In genomic region chr6:107991061-107991460, GRCh38 we compare ENCODE assay signal across 15 cellular contexts. TPM values are rescaled to one million over a fixed set of nuclear protein-coding genes. Genes with fewer than 3 reads are reported as not detected.
DNase-seq lines count a peak whose midpoint lies in the region; ATAC-seq, FAIRE-seq and TF ChIP-seq lines count a peak whose summit lies in the region.
"Had no signal": no experiment of that assay in that cellular context is flagged by ENCODE, and none has a peak within 500 bp of the region (broad histone marks: within the 10 kb centered on the region; RNA-seq: fewer than 3 reads in every experiment).

No MANE protein-coding gene starts in this region.

- peak overlapping the region; percentile 50 to 89 (median 78) for H3K4me2 ChIP-seq in BLaER1 treated with 17β-estradiol and CSF1 and Interleukin-3, amounts not matched to agents 10 nM and 100 nM

- H3K9me3 ChIP-seq in BLaER1 treated with 17β-estradiol and CSF1 and Interleukin-3, amounts not matched to agents 10 nM and 100 nM (replicated peaks in 1 of 11) = no peaks in the 10 kb centered on the region
- H3K9me3 ChIP-seq in HUES6 (ENCODE audit: control insufficient read depth, insufficient read depth, low read depth, low read length) = no peaks in the 10 kb centered on the region

- H4K20me1 ChIP-seq in BLaER1 treated with 17β-estradiol and CSF1 and Interleukin-3, amounts not matched to agents 10 nM and 100 nM = no peaks in the 10 kb centered on the region

- H3K27ac ChIP-seq in BLaER1 treated with 17β-estradiol and CSF1 and Interleukin-3, amounts not matched to agents 10 nM and 100 nM = peak overlapping the region in 8 of 11 experiments; percentile 20 to 66 (median 44); a peak in 11 of 22 replicates
- H3K27ac ChIP-seq in HUES6 (ENCODE audit: low read depth, low read length) = no peak overlapping the region
- H3K27ac ChIP-seq: parathyroid adenoma had no signal

- peak overlapping the region in 3 of 10 experiments; percentile 30 to 44 (median 35); a peak in 4 of 20 replicates for H3K4me3 ChIP-seq in BLaER1 treated with 17β-estradiol and CSF1 and Interleukin-3, amounts not matched to agents 10 nM and 100 nM
- H3K4me3 ChIP-seq in HUES6 (ENCODE audit: low read depth, low read length) = no peak overlapping the region
- no peak overlapping the region for H3K4me3 ChIP-seq in bronchial epithelial cell (ENCODE audit: low read depth, low read length)

- H3K27me3 ChIP-seq in BLaER1 treated with 17β-estradiol and CSF1 and Interleukin-3, amounts not matched to agents 10 nM and 100 nM = no peaks in the 10 kb centered on the region
- H3K27me3 ChIP-seq in HUES6 (ENCODE audit: control insufficient read depth, insufficient read depth, low read length) (no peaks in the 10 kb centered on the region), bronchial epithelial cell (ENCODE audit: control insufficient read depth, insufficient read depth, low read length) (no peaks in the 10 kb centered on the region)

- peaks cover 9% of the 10 kb centered on the region for H3K4me1 Mint-ChIP-seq in memory B cell

- peak; percentile 52 for DNase-seq in bronchial epithelial cell (ENCODE audit: low read depth)
- DNase-seq in memory B cell (ENCODE audit: low spot score in 2 of 2) = no peak
- DNase-seq in stimulated activated CD4-positive, alpha-beta T cell treated with anti-CD3 and anti-CD28 coated beads, Interleukin-1b, Interleukin-23, amount 100 ng/mL, for 48 hours = no peak
- no peak for DNase-seq in stimulated activated naive CD4-positive, alpha-beta T cell (lab: John Stamatoyannopoulos, UW)
- DNase-seq in H4 (ENCODE audit: low spot score) = no peak
- DNase-seq: activated gamma-delta T cell, C1 segment of cervical spinal cord, dermis blood vessel endothelial cell, DMS79 treated with DMSO at 0.1 percent for 48 hours, NCI-H187, NCI-H526 had no signal

- no peak for ATAC-seq in memory B cell (ENCODE audit: low read depth)
- ATAC-seq in GM18858 (IDR thresholded peaks at IDR 0.05; ENCODE audit: unreplicated experiment) = no peak

- FAIRE-seq in bronchial epithelial cell (lab: Jason Lieb, UNC) = no peak

- no peaks in the 10 kb centered on the region for H3K36me3 ChIP-seq in BLaER1 treated with 17β-estradiol and CSF1 and Interleukin-3, amounts not matched to agents 10 nM and 100 nM
- no peaks in the 10 kb centered on the region for H3K36me3 ChIP-seq in HUES6 (ENCODE audit: control insufficient read depth, insufficient read depth, low read length)
- no peaks in the 10 kb centered on the region for H3K36me3 ChIP-seq in bronchial epithelial cell (ENCODE audit: control insufficient read depth, insufficient read depth, low read length)

- H3K4me1 ChIP-seq in BLaER1 treated with 17β-estradiol and CSF1 and Interleukin-3, amounts not matched to agents 10 nM and 100 nM = peaks cover 12 to 27% (median 19%) of the 10 kb centered on the region in 10 experiments
- H3K4me1 ChIP-seq in HUES6 (ENCODE audit: control insufficient read depth, insufficient read depth, low read length) = peaks cover 52% of the 10 kb centered on the region
- H3K4me1 ChIP-seq: parathyroid adenoma had no signal

- H3K27me3 Mint-ChIP-seq in memory B cell = no peaks in the 10 kb centered on the region

- TF ChIP-seq CTCF in bronchial epithelial cell (IDR thresholded peaks at IDR 0.05; ENCODE audit: insufficient read depth, low read length, severe bottlenecking) = no peak

- peak overlapping the region in 7 of 11 experiments; percentile 1 to 56 (median 32); a peak in 11 of 22 replicates for H3K9ac ChIP-seq in BLaER1 treated with 17β-estradiol and CSF1 and Interleukin-3, amounts not matched to agents 10 nM and 100 nM
- peak overlapping the region; percentile 59 for H3K9ac ChIP-seq in HUES6 (ENCODE audit: low read length)
- H3K9ac ChIP-seq: parathyroid adenoma had no signal

- no peaks in the 10 kb centered on the region for H3K36me3 Mint-ChIP-seq in memory B cell

- peak overlapping the region; percentile 22 for H3K4me3 Mint-ChIP-seq in memory B cell

- H3K27ac Mint-ChIP-seq in memory B cell = no peak overlapping the region

- H3K9me3 Mint-ChIP-seq in memory B cell = no peaks in the 10 kb centered on the region

RNA-seq across cellular contexts. Expression of gene SEC63, which starts 33.1 kb away (rescaled TPM):
- 19.7 and 31.1 TPM in 2 replicates for total RNA-seq in bronchial epithelial cell
- 6.6 and 15.4 TPM in 2 replicates for total RNA-seq in H4 (2014; rRNA removed; shearing (Covaris generic))
